ENCODE assay signal across 1 cellular context in the genomic region with DNA sequence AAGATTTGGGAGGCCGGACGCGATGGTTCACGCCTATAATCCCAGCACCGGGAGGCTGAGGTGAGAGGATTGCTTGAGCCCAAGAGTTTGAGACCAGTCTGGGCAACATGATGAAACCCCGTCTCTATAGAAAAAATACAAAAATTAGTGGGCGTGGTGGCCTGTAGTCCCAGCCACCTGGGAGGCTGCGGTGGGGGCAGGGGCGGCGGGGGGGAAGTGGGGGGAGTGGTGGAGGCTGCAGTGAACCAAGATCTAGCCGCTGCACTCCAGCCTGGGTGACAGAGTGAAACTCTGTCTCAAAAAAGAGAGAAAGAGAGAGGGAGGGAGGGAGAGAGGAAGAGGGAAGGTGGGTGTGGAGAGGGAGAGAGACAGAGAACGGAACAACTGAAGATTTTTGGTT.
A peak's percentile ranks its signal among the peaks of the same experiment; 100 is the strongest.
TF ChIP-seq lines count a peak whose summit lies in the region.

No MANE protein-coding gene starts in this region.

TF ChIP-seq in K562, 482 proteins besides CTCF, POLR2A, EP300 and RAD21:
- TF ChIP-seq, protein P1, sequence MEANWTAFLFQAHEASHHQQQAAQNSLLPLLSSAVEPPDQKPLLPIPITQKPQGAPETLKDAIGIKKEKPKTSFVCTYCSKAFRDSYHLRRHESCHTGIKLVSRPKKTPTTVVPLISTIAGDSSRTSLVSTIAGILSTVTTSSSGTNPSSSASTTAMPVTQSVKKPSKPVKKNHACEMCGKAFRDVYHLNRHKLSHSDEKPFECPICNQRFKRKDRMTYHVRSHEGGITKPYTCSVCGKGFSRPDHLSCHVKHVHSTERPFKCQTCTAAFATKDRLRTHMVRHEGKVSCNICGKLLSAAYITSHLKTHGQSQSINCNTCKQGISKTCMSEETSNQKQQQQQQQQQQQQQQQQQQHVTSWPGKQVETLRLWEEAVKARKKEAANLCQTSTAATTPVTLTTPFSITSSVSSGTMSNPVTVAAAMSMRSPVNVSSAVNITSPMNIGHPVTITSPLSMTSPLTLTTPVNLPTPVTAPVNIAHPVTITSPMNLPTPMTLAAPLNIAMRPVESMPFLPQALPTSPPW (CRISPR knock-in tag; IDR thresholded peaks at IDR 0.05), result peak; percentile 80
- TF ChIP-seq ZNF239 (CRISPR knock-in tag; IDR thresholded peaks at IDR 0.05), result no peak
